Comparison of ENCODE assay signal across 7 cellular contexts in genomic region chr2:97113050-97113881, GRCh38. TPM values are rescaled to one million over a fixed set of nuclear protein-coding genes. Genes with fewer than 3 reads are reported as not detected.
DNase-seq lines count a peak whose midpoint lies in the region; ATAC-seq, FAIRE-seq and TF ChIP-seq lines count a peak whose summit lies in the region.
"Not testable (repeated sequence)": the region's sequence is repeated elsewhere in the genome, so short reads cannot be mapped to it uniquely, and the experiment has no call there.

Gene ANKRD36 (plus strand): TSS chr2:97113153. CDS start chr2:97113740, 587 bp downstream.

- H3K4me3 ChIP-seq in effector memory CD4-positive, alpha-beta T cell (ENCODE audit: insufficient read depth, low read depth, low read length, poor library complexity, severe bottlenecking): peak within 1 kb of the TSS; percentile 68
- peak within 1 kb of the TSS; percentile 66 to 81 (median 68); a peak in 5 of 6 replicates for H3K4me3 ChIP-seq in HepG2 (replicated peaks in 1 of 3; ENCODE audit: insufficient read depth in 1 of 3, low read depth in 2 of 3, low read length in 3 of 3)

- not testable (repeated sequence) for TF ChIP-seq EP300 in HepG2 (IDR thresholded peaks at IDR 0.05; ENCODE audit: low read depth in 2 of 2, low read length in 2 of 2)
- TF ChIP-seq EP300 in HepG2 (CRISPR knock-in tag; IDR thresholded peaks at IDR 0.05; ENCODE audit: borderline replicate concordance): 0 out of 2 replicates have a peak, but pooled peaks have one; percentile 15

- not testable (repeated sequence) for H3K36me3 ChIP-seq in effector memory CD4-positive, alpha-beta T cell (ENCODE audit: control insufficient read depth, insufficient read depth, low read length); HepG2 (replicated peaks in 1 of 2; ENCODE audit: control insufficient read depth in 1 of 2, insufficient read depth in 2 of 2, low read length in 2 of 2)

- TF ChIP-seq RAD21 in HepG2 (CRISPR knock-in tag; IDR thresholded peaks at IDR 0.05): peak; percentile 37

- intact Hi-C loops in HepG2 (cut with micrococcal nuclease; ENCODE audit: unreplicated experiment): not testable (repeated sequence)

- H3K27ac ChIP-seq in effector memory CD4-positive, alpha-beta T cell (ENCODE audit: insufficient read depth, low read length, poor library complexity, severe bottlenecking): peak within 1 kb of the TSS; percentile 74
- H3K27ac ChIP-seq in HepG2 (ENCODE audit: extremely low read length, insufficient read depth, low read length): peak within 1 kb of the TSS; percentile 87

- FAIRE-seq in HepG2 (lab: Jason Lieb, UNC): not testable (repeated sequence)

- 0% methylated on average over 34 of the region's 74 CpGs for WGBS in HepG2 (ENCODE audit: low lambda C conversion rate)

- BruUV-seq in HepG2 (replicated peaks; lab: Mats Ljungman, UMichigan): TSS peak; percentile 47

- peak; percentile 80 for TF ChIP-seq CTCF in HepG2 (CRISPR knock-in tag; IDR thresholded peaks at IDR 0.05)

- H2AFZ ChIP-seq in HepG2 (ENCODE audit: low read length): peak within 1 kb of the TSS; percentile 82

- TF ChIP-seq POLR2A in GM18526 (IDR thresholded peaks at IDR 0.05; ENCODE audit: extremely low read depth, insufficient read length) (peak; percentile 44), HepG2 (IDR thresholded peaks at IDR 0.05; ENCODE audit: insufficient read depth in 1 of 2, low read depth in 2 of 2, low read length in 2 of 2) (peak; percentile 58 to 64; a peak in 3 of 4 replicates)

- POLR2A ChIA-PET in HepG2 (lab: Yijun Ruan, JAX): interaction anchor here (0.7 to 1.6 kb wide), 2 partner anchors 245 to 905 kb away, joined by 4 read pairs; partner anchors contain the start of gene STARD7

- CTCF ChIA-PET in HepG2 (lab: Yijun Ruan, JAX; ENCODE audit: low intra/inter-chr PET ratio, low total read pairs): interaction anchor here (1.7 to 2.0 kb wide), 4 partner anchors 11 to 255 kb away, joined by 4 to 23 read pairs (median 6); partner anchors contain the start of gene ANKRD39

- H3K79me2 ChIP-seq in HepG2 (ENCODE audit: insufficient read depth, low read length): not testable (repeated sequence)

- not testable (repeated sequence) for H4K20me1 ChIP-seq in HepG2 (ENCODE audit: insufficient read depth, low read length)

- H3K4me2 ChIP-seq in HepG2 (ENCODE audit: low read depth, low read length): peak within 1 kb of the TSS; percentile 92

- H3K9me3 ChIP-seq in effector memory CD4-positive, alpha-beta T cell (ENCODE audit: control insufficient read depth, low read length); HepG2 (ENCODE audit: low read length): not testable (repeated sequence)

- DNase-seq in NCI-H226: peak; percentile 74
- DNase-seq in activated CD8-positive, alpha-beta memory T cell treated with anti-CD3 and anti-CD28 coated beads, Interleukin-2, amount 50 U/mL, for 48 hours: peak; percentile 92
- peak; percentile 64 to 74 (median 71) for DNase-seq in effector memory CD4-positive, alpha-beta T cell
- peak; percentile 80 for DNase-seq in HepG2 (ENCODE audit: low spot score)
- peak; percentile 83 for DNase-seq in stimulated activated CD4-positive, alpha-beta T cell treated with anti-CD3 and anti-CD28 coated beads, Interleukin-12 subunit alpha, Interleukin-12 subunit beta, amount 100 ng/mL, for 4 hours

- peak within 1 kb of the TSS; percentile 77 for H3K9ac ChIP-seq in HepG2 (ENCODE audit: insufficient read depth, low read depth, low read length)

- ATAC-seq in HG02840 (IDR thresholded peaks at IDR 0.05; ENCODE audit: low FRiP score, unreplicated experiment) (peak; percentile 92), HepG2 (peak; percentile 96)

- H3K4me1 ChIP-seq in effector memory CD4-positive, alpha-beta T cell (ENCODE audit: control insufficient read depth, insufficient read depth, low read length, poor library complexity, severe bottlenecking); HepG2 (ENCODE audit: insufficient read depth, low read length): not testable (repeated sequence)

- in situ Hi-C loops in HepG2 (cut with HindIII; ENCODE audit: extremely low pct_ligation_motif_present, low pct_unique_long_range_greater_than_20kb): not testable (repeated sequence)

- not testable (repeated sequence) for H3K27me3 ChIP-seq in effector memory CD4-positive, alpha-beta T cell (replicated peaks; ENCODE audit: control insufficient read depth, insufficient read depth, low read length, poor library complexity, severe bottlenecking); HepG2 (ENCODE audit: control insufficient read depth in 1 of 2, insufficient read depth in 2 of 2, low read length in 2 of 2)

TF ChIP-seq in HepG2, 621 proteins besides CTCF, POLR2A, EP300 and RAD21 (continues in another document):
- TF ChIP-seq ZNF407 (CRISPR knock-in tag; IDR thresholded peaks at IDR 0.05; ENCODE audit: not compliant biosample characterization) (peak; percentile 91), ZNF547 (CRISPR knock-in tag; IDR thresholded peaks at IDR 0.05) (peak; percentile 96)

RNA-seq across cellular contexts. Expression of gene ANKRD36, which starts in this region (rescaled TPM):
- 6.1 and 27.3 TPM in 2 replicates for total RNA-seq in HepG2 (2016; rRNA removed; fragmentation: Illumina TruSeq; extraction: Trizol)
- total RNA-seq in HepG2 (2016; cell fraction: cytosol; rRNA removed; fragmentation: Illumina TruSeq; extraction: Trizol; ENCODE audit: low read depth): 14.6 and 17.7 TPM in 2 replicates
- total RNA-seq in HepG2 (2016; cell fraction: insoluble cytoplasmic fraction; rRNA removed; fragmentation: Illumina TruSeq; extraction: Trizol): 6.0 and 25.5 TPM in 2 replicates
- total RNA-seq in HepG2 (2016; cell fraction: membrane; rRNA removed; fragmentation: Illumina TruSeq; extraction: Trizol): 14.0 and 19.5 TPM in 2 replicates
- 99.2 and 110 TPM in 2 replicates for total RNA-seq in HepG2 (2016; cell fraction: nucleus; rRNA removed; fragmentation: Illumina TruSeq; extraction: Trizol)
- 5.3 and 6.4 TPM in 2 replicates for polyA plus RNA-seq in HepG2 (2011; rRNA removed)
- polyA plus RNA-seq in HepG2 (2011; cell fraction: cytosol; rRNA removed): 0.75 and 0.78 TPM in 2 replicates
- polyA plus RNA-seq in HepG2 (2011; cell fraction: nucleus; rRNA removed): 35.4 and 41.9 TPM in 2 replicates
- 5.0 and 6.5 TPM in 2 replicates for polyA plus RNA-seq in HepG2 (2012)
- 0.52 and 0.75 TPM in 2 replicates for polyA plus RNA-seq in HepG2 (2016; cell fraction: cytosol; fragmentation: Illumina TruSeq; extraction: Trizol; ENCODE audit: low read depth)
- polyA plus RNA-seq in HepG2 (2016; cell fraction: insoluble cytoplasmic fraction; fragmentation: Illumina TruSeq; extraction: Trizol; ENCODE audit: low read depth): 3.5 and 3.9 TPM in 2 replicates
- polyA plus RNA-seq in HepG2 (2016; cell fraction: membrane; fragmentation: Illumina TruSeq; extraction: Trizol; ENCODE audit: low read depth): 1.1 and 1.4 TPM in 2 replicates
- polyA plus RNA-seq in HepG2 (2016; cell fraction: nucleus; fragmentation: Illumina TruSeq; extraction: Trizol; ENCODE audit: insufficient read depth, low read depth): 29.7 and 37.1 TPM in 2 replicates
- polyA minus RNA-seq in HepG2 (2011; rRNA and poly(A)+ RNA removed; ENCODE audit: low replicate concordance): 49.0 and 88.6 TPM in 2 replicates
- polyA minus RNA-seq in HepG2 (2011; cell fraction: cytosol; rRNA and poly(A)+ RNA removed): 2.3 and 3.1 TPM in 2 replicates
- 267 and 288 TPM in 2 replicates for polyA minus RNA-seq in HepG2 (2011; cell fraction: nucleus; rRNA and poly(A)+ RNA removed)

Comparison
In these comparisons a context has a peak if more than half of its experiments do, and no peak if none do; other contexts are left out.
1. Peak in every context shown above with its lines: DNase-seq, ATAC-seq, H3K4me3 ChIP-seq and H3K27ac ChIP-seq.